In the genomic region with DNA sequence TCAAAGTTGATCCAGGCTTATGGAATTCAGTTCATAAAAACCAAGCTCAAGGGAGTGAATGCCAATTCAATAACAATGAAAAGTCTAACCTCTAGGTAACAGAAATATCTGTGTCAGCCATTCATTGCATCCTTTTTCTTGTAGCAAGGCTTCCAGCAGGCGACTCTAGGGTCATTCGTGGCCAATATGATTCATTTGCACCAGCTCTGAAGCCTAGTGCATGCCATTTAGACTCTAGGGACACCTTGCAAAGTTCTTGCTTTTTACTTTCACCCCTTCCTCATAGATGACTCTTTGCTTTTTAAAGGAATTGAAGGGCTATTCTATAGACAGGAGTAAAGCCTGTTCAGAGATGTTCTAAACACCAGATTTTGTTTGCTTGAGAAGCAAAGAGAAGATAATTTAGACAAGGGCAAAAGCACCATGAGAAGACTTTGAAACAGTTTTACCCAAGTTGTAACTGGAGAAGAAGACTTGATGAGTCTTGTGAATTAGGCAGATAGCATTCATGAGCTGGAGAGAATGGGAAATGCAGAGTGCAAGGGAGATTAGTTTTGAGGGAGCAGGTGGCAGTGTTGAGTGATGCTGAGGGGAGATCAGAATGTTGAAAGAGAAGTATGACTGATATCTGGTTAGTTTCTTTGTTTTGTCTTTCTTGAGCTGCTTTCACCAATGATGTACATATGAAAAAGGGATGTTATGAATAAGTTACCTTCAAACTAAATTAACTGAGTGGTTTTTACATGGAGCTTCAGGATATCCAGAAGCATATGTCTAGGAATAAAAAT, we compare ENCODE assay signal across 25 cellular contexts.
A peak's percentile ranks its signal among the peaks of the same experiment; 100 is the strongest.
DNase-seq lines count a peak whose midpoint lies in the region; ATAC-seq, FAIRE-seq and TF ChIP-seq lines count a peak whose summit lies in the region.
"Had no signal": no experiment of that assay in that cellular context is flagged by ENCODE, and none has a peak within 500 bp of the region (broad histone marks: within the 10 kb centered on the region; RNA-seq: fewer than 3 reads in every experiment).

No MANE protein-coding gene starts in this region.

- H3K9me3 Mint-ChIP-seq in activated CD4-positive, alpha-beta T cell treated with anti-CD3 and anti-CD28 coated beads for 36 hours (ENCODE audit: low read depth) = peaks cover 4% of the 10 kb centered on the region
- H3K9me3 Mint-ChIP-seq in activated CD4-positive, alpha-beta T cell treated with anti-CD3 and anti-CD28 coated beads, Interleukin-2, amount 10 ng/mL, durations not matched to agents 7 days and 5 days = peaks cover 5% of the 10 kb centered on the region
- H3K9me3 Mint-ChIP-seq in CD4-positive, alpha-beta memory T cell = peaks cover 0 to 3% (median 0%) of the 10 kb centered on the region in 8 donors
- H3K9me3 Mint-ChIP-seq: activated B cell treated with CpG ODN at 0.5 μM for 24 hours had no signal

- no peaks in the 10 kb centered on the region for H3K79me2 ChIP-seq in SK-N-SH (ENCODE audit: insufficient read depth)

- no peaks in the 10 kb centered on the region for H3K36me3 ChIP-seq in CD4-positive, alpha-beta memory T cell (ENCODE audit: insufficient read depth, low read length)
- H3K36me3 ChIP-seq in SK-N-SH (replicated peaks in 1 of 2; ENCODE audit: control insufficient read depth in 1 of 2, insufficient read depth in 2 of 2, low read length in 1 of 2) (no peaks in the 10 kb centered on the region), small intestine (ENCODE audit: control insufficient read depth in 2 of 2, insufficient read depth in 2 of 2, low read length in 2 of 2) (no peaks in the 10 kb centered on the region)
- H3K36me3 ChIP-seq: esophagus muscularis mucosa, Peyer's patch, SJCRH30 had no signal

- H4K20me1 ChIP-seq in SK-N-SH (ENCODE audit: insufficient read depth) = no peaks in the 10 kb centered on the region
- H4K20me1 ChIP-seq: BLaER1 had no signal

- TF ChIP-seq POLR2A in erythroblast (IDR thresholded peaks at IDR 0.05; ENCODE audit: low read length) = peak; percentile 12

- no peak for TF ChIP-seq EP300 in SK-N-SH (IDR thresholded peaks at IDR 0.05; ENCODE audit: borderline replicate concordance in 1 of 2, low read depth in 1 of 2, low read length in 1 of 2)

- H3K27me3 Mint-ChIP-seq in activated CD4-positive, alpha-beta T cell treated with anti-CD3 and anti-CD28 coated beads for 36 hours = no peaks in the 10 kb centered on the region
- no peaks in the 10 kb centered on the region for H3K27me3 Mint-ChIP-seq in activated CD4-positive, alpha-beta T cell treated with anti-CD3 and anti-CD28 coated beads, Interleukin-2, amount 10 ng/mL, durations not matched to agents 7 days and 5 days
- H3K27me3 Mint-ChIP-seq in CD4-positive, alpha-beta memory T cell = no peaks in the 10 kb centered on the region
- H3K27me3 Mint-ChIP-seq: activated B cell treated with CpG ODN at 0.5 μM for 24 hours had no signal

- no peak overlapping the region for H3K4me2 ChIP-seq in SK-N-SH
- H3K4me2 ChIP-seq: BLaER1, KMS-11 had no signal

- no peak overlapping the region for H3K4me3 Mint-ChIP-seq in activated CD4-positive, alpha-beta T cell treated with anti-CD3 and anti-CD28 coated beads for 36 hours
- H3K4me3 Mint-ChIP-seq in activated CD4-positive, alpha-beta T cell treated with anti-CD3 and anti-CD28 coated beads, Interleukin-2, amount 10 ng/mL, durations not matched to agents 7 days and 5 days = no peak overlapping the region
- peak overlapping the region in 4 of 8 donors; percentile 0 to 28 (median 1) for H3K4me3 Mint-ChIP-seq in CD4-positive, alpha-beta memory T cell
- H3K4me3 Mint-ChIP-seq: activated B cell treated with CpG ODN at 0.5 μM for 24 hours, brain had no signal

- peak overlapping the region; percentile 10 for H3K27ac Mint-ChIP-seq in activated CD4-positive, alpha-beta T cell treated with anti-CD3 and anti-CD28 coated beads for 36 hours
- H3K27ac Mint-ChIP-seq in activated CD4-positive, alpha-beta T cell treated with anti-CD3 and anti-CD28 coated beads, Interleukin-2, amount 10 ng/mL, durations not matched to agents 7 days and 5 days = no peak overlapping the region
- H3K27ac Mint-ChIP-seq in CD4-positive, alpha-beta memory T cell = peak overlapping the region in 5 of 7 donors; percentile 13 to 73 (median 25)
- H3K27ac Mint-ChIP-seq: activated B cell treated with CpG ODN at 0.5 μM for 24 hours, brain had no signal

- H3K9me2 ChIP-seq in SK-N-SH = no peaks in the 10 kb centered on the region

- H3K4me3 ChIP-seq in CD4-positive, alpha-beta memory T cell (ENCODE audit: low read length in 2 of 2) = no peak overlapping the region
- H3K4me3 ChIP-seq in SK-N-SH (ENCODE audit: low read depth in 2 of 2, low read length in 1 of 2) (no peak overlapping the region), small intestine (ENCODE audit: low read depth in 1 of 2, low read length in 2 of 2) (no peak overlapping the region)
- H3K4me3 ChIP-seq: BLaER1, esophagus muscularis mucosa, Peyer's patch, SJCRH30 had no signal

- POLR2A ChIA-PET in activated CD4-positive, alpha-beta T cell treated with anti-CD3 and anti-CD28 coated beads for 36 hours (lab: Charles Lee) = interaction anchor here (0.5 to 1.4 kb wide), 4 partner anchors 14 to 214 kb away, joined by 3 to 11 read pairs (median 4); no protein-coding TSS in a partner anchor
- POLR2A ChIA-PET in activated CD4-positive, alpha-beta T cell treated with anti-CD3 and anti-CD28 coated beads, Interleukin-2, amount 10 ng/mL, durations not matched to agents 7 days and 5 days (lab: Charles Lee) = no interaction called here
- POLR2A ChIA-PET in CD4-positive, alpha-beta memory T cell (lab: Charles Lee; ENCODE audit: partially characterized antibody) = interaction anchor here (0.8 to 4.8 kb wide), 5 partner anchors 10 to 126 kb away, joined by 4 to 22 read pairs (median 4); a partner anchor contains a TSS
- POLR2A ChIA-PET in SK-N-SH (lab: Yijun Ruan, JAX) = interaction anchor here (0.5 kb wide), 1 partner anchor 1811 kb away, joined by 3 read pairs; no protein-coding TSS in a partner anchor

- TF ChIP-seq CTCF in SK-N-SH (IDR thresholded peaks at IDR 0.05) = no peak

- no peaks in the 10 kb centered on the region for H3K9me3 ChIP-seq in CD4-positive, alpha-beta memory T cell (ENCODE audit: control insufficient read depth in 1 of 2, low read length in 2 of 2)
- H3K9me3 ChIP-seq in SK-N-SH (no peaks in the 10 kb centered on the region), small intestine (ENCODE audit: control insufficient read depth, low read depth) (no peaks in the 10 kb centered on the region)
- H3K9me3 ChIP-seq: esophagus muscularis mucosa, Peyer's patch, SJCRH30 had no signal

- peaks cover 67% of the 10 kb centered on the region for H3K4me1 ChIP-seq in CD4-positive, alpha-beta memory T cell (ENCODE audit: insufficient read depth, low read length)
- peaks cover 24 to 35% of the 10 kb centered on the region in 2 experiments; a peak in 3 of 4 replicates for H3K4me1 ChIP-seq in SK-N-SH (ENCODE audit: control insufficient read depth in 1 of 2, insufficient read depth in 2 of 2, low read depth in 1 of 2, low read length in 1 of 2)
- H3K4me1 ChIP-seq in small intestine (ENCODE audit: control insufficient read depth in 2 of 2, insufficient read depth in 1 of 2, low read depth in 1 of 2, low read length in 1 of 2) = peaks cover 0 to 3% of the 10 kb centered on the region in 2 donors
- H3K4me1 ChIP-seq: SJCRH30 had no signal

- TF ChIP-seq RAD21 in SK-N-SH (IDR thresholded peaks at IDR 0.05; ENCODE audit: low read length) = no peak

- H3F3A ChIP-seq in SK-N-SH (replicated peaks; ENCODE audit: insufficient read depth) = peaks cover 27% of the 10 kb centered on the region

- FAIRE-seq in small intestine (lab: Jason Lieb, UNC) = no peak
- FAIRE-seq: G401.6 had no signal

- H2AFZ ChIP-seq in SK-N-SH (ENCODE audit: low read depth) = no peak overlapping the region

- no peak overlapping the region for H3K9ac ChIP-seq in SK-N-SH
- H3K9ac ChIP-seq: BLaER1, KMS-11 had no signal

- peak; percentile 45 for DNase-seq in activated CD4-positive, alpha-beta T cell treated with anti-CD3 and anti-CD28 coated beads for 36 hours
- no peak for DNase-seq in activated CD4-positive, alpha-beta T cell treated with anti-CD3 and anti-CD28 coated beads, Interleukin-2, amount 10 ng/mL, durations not matched to agents 7 days and 5 days
- DNase-seq in CD4-positive, alpha-beta memory T cell = no peak
- no peak for DNase-seq in SK-N-SH
- peak; percentile 36 to 50 for DNase-seq in erythroblast (lab: John Stamatoyannopoulos, UW)
- DNase-seq in small intestine = no peak
- DNase-seq in NCI-H510A treated with DMSO at 0.1 percent for 48 hours (lab: John Stamatoyannopoulos, UW) = no peak
- DNase-seq: activated B cell treated with CpG ODN at 0.5 μM for 24 hours; DMS153; effector CD8-positive, alpha-beta T cell; H7; NCI-H187; NCI-H2227 treated with DMSO at 0.1 percent for 48 hours; occipital lobe; Peyer's patch; SJCRH30; stimulated activated CD4-positive, alpha-beta T cell treated with anti-CD3 and anti-CD28 coated beads, Interleukin-4, amount 100 ng/mL, for 4 hours; substantia nigra; T-helper 9 cell had no signal

- CTCF ChIA-PET in activated CD4-positive, alpha-beta T cell treated with anti-CD3 and anti-CD28 coated beads for 36 hours (lab: Charles Lee) = interaction anchor here (0.9 to 4.6 kb wide), 8 partner anchors 9 to 125 kb away, joined by 3 to 30 read pairs (median 4); a partner anchor contains a TSS
- CTCF ChIA-PET in activated CD4-positive, alpha-beta T cell treated with anti-CD3 and anti-CD28 coated beads, Interleukin-2, amount 10 ng/mL, durations not matched to agents 7 days and 5 days (lab: Charles Lee) = interaction anchor here (0.8 to 1.5 kb wide), 4 partner anchors 10 to 125 kb away, joined by 3 to 5 read pairs (median 4); no protein-coding TSS in a partner anchor
- CTCF ChIA-PET in CD4-positive, alpha-beta memory T cell (lab: Charles Lee; ENCODE audit: partially characterized antibody) = interaction anchor here (1.0 to 1.8 kb wide), 2 partner anchors 9 to 14 kb away, joined by 4 to 6 read pairs; no protein-coding TSS in a partner anchor
- CTCF ChIA-PET in SK-N-SH (lab: Yijun Ruan, JAX) = interaction anchor here (1.3 kb wide), 1 partner anchor 49 kb away, joined by 3 read pairs; no protein-coding TSS in a partner anchor

- H3K27me3 ChIP-seq in CD4-positive, alpha-beta memory T cell (ENCODE audit: insufficient read depth, low read length) = no peaks in the 10 kb centered on the region
- no peaks in the 10 kb centered on the region for H3K27me3 ChIP-seq in SK-N-SH (ENCODE audit: insufficient read depth)
- no peaks in the 10 kb centered on the region for H3K27me3 ChIP-seq in small intestine (ENCODE audit: control insufficient read depth in 2 of 2, insufficient read depth in 2 of 2, low read length in 2 of 2)
- H3K27me3 ChIP-seq: BLaER1, esophagus muscularis mucosa, Peyer's patch, SJCRH30 had no signal

- peaks cover 67% of the 10 kb centered on the region for H3K4me1 Mint-ChIP-seq in activated CD4-positive, alpha-beta T cell treated with anti-CD3 and anti-CD28 coated beads for 36 hours
- H3K4me1 Mint-ChIP-seq in activated CD4-positive, alpha-beta T cell treated with anti-CD3 and anti-CD28 coated beads, Interleukin-2, amount 10 ng/mL, durations not matched to agents 7 days and 5 days = peaks cover 37% of the 10 kb centered on the region
- H3K4me1 Mint-ChIP-seq in CD4-positive, alpha-beta memory T cell = peaks cover 59 to 85% (median 74%) of the 10 kb centered on the region in 4 donors
- H3K4me1 Mint-ChIP-seq: activated B cell treated with CpG ODN at 0.5 μM for 24 hours had no signal

- intact Hi-C loops in activated CD4-positive, alpha-beta T cell treated with anti-CD3 and anti-CD28 coated beads for 36 hours (cut with DNase I, micrococcal nuclease) = no loop called here
- intact Hi-C loops in CD4-positive, alpha-beta memory T cell (cut with micrococcal nuclease) = no loop called here

- peak; percentile 87 for ATAC-seq in activated CD4-positive, alpha-beta T cell treated with anti-CD3 and anti-CD28 coated beads for 36 hours
- no peak for ATAC-seq in GM21723 (IDR thresholded peaks at IDR 0.05; ENCODE audit: unreplicated experiment)

- WGBS in SK-N-SH (ENCODE audit: low lambda C conversion rate) = 91% methylated on average over 2 of the region's 2 CpGs
- WGBS in small intestine, 3 donors = 88 to 94% (median 91%) methylated on average over 2 of the region's 2 CpGs

- H3K36me3 Mint-ChIP-seq in activated CD4-positive, alpha-beta T cell treated with anti-CD3 and anti-CD28 coated beads for 36 hours (ENCODE audit: low read depth) = peaks cover 12% of the 10 kb centered on the region
- H3K36me3 Mint-ChIP-seq in activated CD4-positive, alpha-beta T cell treated with anti-CD3 and anti-CD28 coated beads, Interleukin-2, amount 10 ng/mL, durations not matched to agents 7 days and 5 days (ENCODE audit: low read depth) = peaks cover 13% of the 10 kb centered on the region
- peaks cover 0 to 4% of the 10 kb centered on the region in 2 donors for H3K36me3 Mint-ChIP-seq in CD4-positive, alpha-beta memory T cell

- no peak overlapping the region for H3K27ac ChIP-seq in CD4-positive, alpha-beta memory T cell (ENCODE audit: low read depth, low read length)
- H3K27ac ChIP-seq in SK-N-SH (ENCODE audit: low read depth in 2 of 2, low read length in 1 of 2) = peak overlapping the region; percentile 78 to 89; a peak in 3 of 4 replicates
- no peak overlapping the region for H3K27ac ChIP-seq in small intestine (ENCODE audit: low read depth in 1 of 2, low read length in 1 of 2)
- H3K27ac ChIP-seq: esophagus muscularis mucosa, KMS-11, Peyer's patch, SJCRH30 had no signal

Comparison
In these comparisons a context has a peak if more than half of its experiments do, and no peak if none do; other contexts are left out.
1. DNase-seq: peak in activated CD4-positive, alpha-beta T cell treated with anti-CD3 and anti-CD28 coated beads for 36 hours (single experiment) and erythroblast (2 of 2); none in activated CD4-positive, alpha-beta T cell treated with anti-CD3 and anti-CD28 coated beads, Interleukin-2, amount 10 ng/mL, durations not matched to agents 7 days and 5 days (single experiment), CD4-positive, alpha-beta memory T cell (0 of 5), SK-N-SH (single experiment), small intestine (single experiment) and NCI-H510A treated with DMSO at 0.1 percent for 48 hours (single experiment).
2. H3K27ac ChIP-seq: peak in SK-N-SH (2 of 2); none in CD4-positive, alpha-beta memory T cell (single experiment) and small intestine (0 of 2).